Comparison of ENCODE assay signal across 26 cellular contexts in the genomic region with DNA sequence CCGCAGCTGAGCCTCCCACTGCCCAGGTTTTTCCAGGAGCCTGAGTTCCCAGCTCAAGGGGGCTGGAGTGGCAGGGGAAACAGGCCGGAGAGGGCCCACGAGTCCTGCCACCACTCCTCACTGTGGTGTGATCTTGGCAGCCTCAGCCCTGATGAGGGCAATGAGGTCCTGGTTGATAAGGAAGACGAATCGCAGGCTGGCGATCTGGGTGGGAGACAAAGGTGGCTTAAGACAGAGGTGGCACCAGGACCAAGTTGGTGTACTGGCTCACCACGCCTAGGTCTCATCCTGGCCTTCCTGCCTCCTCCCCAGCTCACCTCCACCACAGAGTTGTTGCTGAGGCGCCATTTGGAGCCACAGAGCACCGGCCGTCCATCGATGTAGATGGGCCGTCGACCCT. TPM values are rescaled to one million over a fixed set of nuclear protein-coding genes. Genes with fewer than 3 reads are reported as not detected.
"Had no signal": no experiment of that assay in that cellular context is flagged by ENCODE, and none has a peak within 500 bp of the region (broad histone marks: within the 10 kb centered on the region; RNA-seq: fewer than 3 reads in every experiment).

No MANE protein-coding gene starts in this region.

- H3K4me1 Mint-ChIP-seq: activated B cell treated with CpG ODN at 0.5 μM for 24 hours had no signal

- H3K4me3 ChIP-seq: cardiac muscle cell, Peyer's patch, SJSA1 had no signal

- H3K27me3 Mint-ChIP-seq: activated B cell treated with CpG ODN at 0.5 μM for 24 hours; activated CD4-positive, alpha-beta T cell treated with anti-CD3 and anti-CD28 coated beads, Interleukin-2, amount 10 ng/mL, durations not matched to agents 24 days and 14 days; activated CD8-positive, alpha-beta memory T cell treated with anti-CD3 and anti-CD28 coated beads, Interleukin-2, amount 10 ng/mL, durations not matched to agents 7 days and 5 days; activated naive CD4-positive, alpha-beta T cell treated with anti-CD3 and anti-CD28 coated beads, Interleukin-2, amount 10 ng/mL, durations not matched to agents 7 days and 5 days; activated naive CD8-positive, alpha-beta T cell treated with anti-CD3 and anti-CD28 coated beads for 36 hours; T-helper 17 cell had no signal

- H3K9me3 Mint-ChIP-seq: activated B cell treated with CpG ODN at 0.5 μM for 24 hours; activated CD4-positive, alpha-beta T cell treated with anti-CD3 and anti-CD28 coated beads, Interleukin-2, amount 10 ng/mL, durations not matched to agents 24 days and 14 days; activated naive CD4-positive, alpha-beta T cell treated with anti-CD3 and anti-CD28 coated beads, Interleukin-2, amount 10 ng/mL, durations not matched to agents 7 days and 5 days; activated naive CD8-positive, alpha-beta T cell treated with anti-CD3 and anti-CD28 coated beads for 36 hours; activated T-helper 2 cell treated with anti-CD3 and anti-CD28 coated beads, Interferon-gamma antibody, Interleukin-2, Interleukin-4, amounts not matched to agents 10 μg/mL and 5 μg/mL and 100 μg/mL, durations not matched to agents 14 hours and 24 hours and 36 hours had no signal

- DNase-seq: activated B cell treated with CpG ODN at 0.5 μM for 24 hours; activated CD4-positive, alpha-beta T cell treated with anti-CD3 and anti-CD28 coated beads for 1 hour; activated CD4-positive, alpha-beta T cell treated with anti-CD3 and anti-CD28 coated beads, Interleukin-2, amount 10 ng/mL, durations not matched to agents 24 days and 14 days; activated CD4-positive, alpha-beta T cell treated with anti-CD3 and anti-CD28 coated beads, Interleukin-2, amount 50 U/mL, for 48 hours; activated CD8-positive, alpha-beta memory T cell treated with anti-CD3 and anti-CD28 coated beads, Interleukin-2, amount 10 ng/mL, durations not matched to agents 7 days and 5 days; activated gamma-delta T cell treated with Interleukin-2 at 50 U/mL for 16 hours; activated naive CD4-positive, alpha-beta T cell treated with anti-CD3 and anti-CD28 coated beads, Interleukin-2, amount 10 ng/mL, durations not matched to agents 7 days and 5 days; activated naive CD8-positive, alpha-beta T cell treated with anti-CD3 and anti-CD28 coated beads for 36 hours; activated T-cell treated with anti-CD3 and anti-CD28 coated beads, Interleukin-2, amount 50 U/mL, for 48 hours; brain microvascular endothelial cell; MM.1S; NCI-H1105; NCI-H1436; NCI-H2029 treated with DMSO at 0.1 percent for 48 hours; NCI-H345; NCI-H510A; NCI-H526 treated with DMSO at 0.1 percent for 48 hours; NCI-H82; SHP77; T-helper 17 cell; T-helper 9 cell had no signal

- H3K9me3 ChIP-seq: Peyer's patch, SJSA1 had no signal

- H3K27ac ChIP-seq: brain microvascular endothelial cell, cardiac muscle cell, Peyer's patch, RWPE1, SJSA1 had no signal

- H3K4me1 ChIP-seq: Peyer's patch, SJSA1 had no signal

- ATAC-seq: activated CD8-positive, alpha-beta memory T cell treated with anti-CD3 and anti-CD28 coated beads, Interleukin-2, amount 10 ng/mL, durations not matched to agents 7 days and 5 days; T-helper 17 cell had no signal

- H3K4me3 Mint-ChIP-seq: activated B cell treated with CpG ODN at 0.5 μM for 24 hours; activated CD4-positive, alpha-beta T cell treated with anti-CD3 and anti-CD28 coated beads, Interleukin-2, amount 10 ng/mL, durations not matched to agents 24 days and 14 days; activated CD8-positive, alpha-beta memory T cell treated with anti-CD3 and anti-CD28 coated beads, Interleukin-2, amount 10 ng/mL, durations not matched to agents 7 days and 5 days; activated naive CD4-positive, alpha-beta T cell treated with anti-CD3 and anti-CD28 coated beads, Interleukin-2, amount 10 ng/mL, durations not matched to agents 7 days and 5 days; activated naive CD8-positive, alpha-beta T cell treated with anti-CD3 and anti-CD28 coated beads for 36 hours; T-helper 17 cell had no signal

- H3K27me3 ChIP-seq: brain microvascular endothelial cell, cardiac muscle cell, Peyer's patch, SJSA1 had no signal

- H3K27ac Mint-ChIP-seq: activated B cell treated with CpG ODN at 0.5 μM for 24 hours; activated CD8-positive, alpha-beta memory T cell treated with anti-CD3 and anti-CD28 coated beads, Interleukin-2, amount 10 ng/mL, durations not matched to agents 7 days and 5 days; activated naive CD4-positive, alpha-beta T cell treated with anti-CD3 and anti-CD28 coated beads, Interleukin-2, amount 10 ng/mL, durations not matched to agents 7 days and 5 days; activated T-helper 2 cell treated with anti-CD3 and anti-CD28 coated beads, Interferon-gamma antibody, Interleukin-2, Interleukin-4, amounts not matched to agents 10 μg/mL and 5 μg/mL and 100 μg/mL, durations not matched to agents 14 hours and 24 hours and 36 hours; T-helper 17 cell had no signal

RNA-seq across cellular contexts. Expression of a gene that starts 46.9 kb away (rescaled TPM):
- total RNA-seq: activated CD8-positive, alpha-beta memory T cell treated with anti-CD3 and anti-CD28 coated beads, Interleukin-2, amount 10 ng/mL, durations not matched to agents 7 days and 5 days had no signal
